9 cellular contexts compared by ENCODE assay signal in the genomic region with DNA sequence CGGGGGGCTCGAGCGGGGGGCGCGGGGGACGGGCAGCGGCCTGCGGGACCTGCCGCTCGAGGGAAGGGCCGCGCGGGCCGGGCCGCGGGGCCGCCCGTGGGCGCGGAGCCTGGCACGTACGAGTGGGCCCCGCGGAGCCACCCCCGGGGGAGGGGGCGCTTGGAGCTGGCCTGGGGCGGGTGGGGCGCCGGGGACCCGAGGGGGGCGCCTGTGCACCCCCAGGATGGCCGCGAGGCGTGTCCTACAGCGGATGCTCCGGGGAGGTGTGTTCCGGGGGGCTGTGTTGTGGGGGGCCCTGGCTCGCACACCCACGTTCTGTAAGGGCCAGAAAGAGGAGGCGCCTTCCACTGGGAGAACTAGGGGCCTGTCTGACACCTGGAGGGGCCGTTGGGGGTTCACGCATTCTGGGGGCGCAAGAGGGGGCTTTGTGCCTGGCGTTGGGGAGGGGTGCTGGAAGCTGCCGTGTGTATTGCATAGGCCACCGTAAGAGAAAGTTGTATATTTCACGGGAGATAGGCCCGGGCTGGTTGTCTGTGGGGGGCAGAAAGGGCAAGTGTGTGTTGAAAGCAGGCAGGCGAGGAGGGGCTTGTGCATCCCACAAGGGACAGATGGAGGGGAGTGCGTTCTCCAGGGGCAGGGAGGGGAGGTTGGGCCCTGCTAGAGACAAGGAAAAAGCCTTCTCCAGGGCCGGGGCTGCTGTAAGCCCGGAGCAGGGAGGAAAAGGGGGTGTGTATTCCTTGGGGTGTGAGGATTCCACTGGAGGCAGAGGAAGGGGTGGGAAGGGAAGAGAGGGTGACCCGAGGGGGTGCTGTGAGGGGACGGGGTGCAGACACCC. TPM values are rescaled to one million over a fixed set of nuclear protein-coding genes. Genes with fewer than 3 reads are reported as not detected.
A peak's percentile ranks its signal among the peaks of the same experiment; 100 is the strongest.
DNase-seq lines count a peak whose midpoint lies in the region; ATAC-seq and TF ChIP-seq lines count a peak whose summit lies in the region.
"Had no signal": no experiment of that assay in that cellular context is flagged by ENCODE, and none has a peak within 500 bp of the region (broad histone marks: within the 10 kb centered on the region; RNA-seq: fewer than 3 reads in every experiment).

No MANE protein-coding gene starts in this region.

- DNase-seq in heart left ventricle = peak in 1 of 5 donors; percentile 54
- no peak for DNase-seq in left cardiac atrium
- no peak for DNase-seq in breast epithelium (ENCODE audit: low spot score in 2 of 2)
- DNase-seq in OCI-M2 (lab: John Stamatoyannopoulos, UW; ENCODE audit: unreplicated experiment) = no peak

- intact Hi-C loops in heart left ventricle (cut with DNase I) (loop anchor here in 9 of 10 donors (5.0 to 10.0 kb wide), 5 partner anchors 49 to 69 kb away; partner anchors contain the start of genes STX1A (in 2 of the 9) and ABHD11 (in 1 of the 9)), left cardiac atrium (cut with DNase I) (loop anchor here in 1 of 2 donors (5.0 kb wide), 2 partner anchors 46 to 61 kb away; partner anchors contain the start of gene MLXIPL), breast epithelium (cut with DNase I; ENCODE audit: low total_unique reads) (no loop called here)

- H3K4me3 ChIP-seq in heart left ventricle (peak overlapping the region; percentile 34 to 97 (median 60)), breast epithelium (peak overlapping the region; percentile 44 to 97 (median 72)), mononuclear cell (ENCODE audit: low read length) (peak overlapping the region; percentile 18)

- no peak for TF ChIP-seq POLR2A in heart left ventricle (IDR thresholded peaks at IDR 0.05)
- TF ChIP-seq POLR2A in breast epithelium (IDR thresholded peaks at IDR 0.05) = no peak

- no peaks in the 10 kb centered on the region for H3K27me3 ChIP-seq in heart left ventricle
- no peaks in the 10 kb centered on the region for H3K27me3 ChIP-seq in breast epithelium
- peaks cover 30% of the 10 kb centered on the region for H3K27me3 ChIP-seq in mononuclear cell (ENCODE audit: insufficient read depth, low read length)

- H3K4me1 ChIP-seq in heart left ventricle (peaks cover 0 to 20% (median 8%) of the 10 kb centered on the region in 12 donors), breast epithelium (no peaks in the 10 kb centered on the region), mononuclear cell (ENCODE audit: insufficient read depth, low read length) (peaks cover 11% of the 10 kb centered on the region)

- H3K9me3 ChIP-seq in heart left ventricle = peaks cover 0 to 2% (median 0%) of the 10 kb centered on the region in 12 donors
- H3K9me3 ChIP-seq in breast epithelium = peaks cover 0 to 2% of the 10 kb centered on the region in 2 donors
- H3K9me3 ChIP-seq in mononuclear cell (ENCODE audit: low read depth, low read length) = no peaks in the 10 kb centered on the region

- H3K36me3 ChIP-seq in heart left ventricle (peaks cover 0 to 3% (median 0%) of the 10 kb centered on the region in 9 donors), breast epithelium (no peaks in the 10 kb centered on the region)

- TF ChIP-seq EP300 in Ishikawa (IDR thresholded peaks at IDR 0.05; ENCODE audit: borderline replicate concordance) = no peak

- no peak for ATAC-seq in heart left ventricle
- no peak for ATAC-seq in left cardiac atrium
- ATAC-seq in activated CD4-positive, CD25-positive, alpha-beta regulatory T cell treated with anti-CD3 and anti-CD28 coated beads, Interleukin-2, amount 50 U/mL, for 24 hours = no peak
- ATAC-seq in HG02610 (IDR thresholded peaks at IDR 0.05; ENCODE audit: unreplicated experiment) = no peak

- 2 to 3% (median 2%) methylated on average over 21 to 54 of the region's 54 CpGs for WGBS in heart left ventricle, 4 donors

- TF ChIP-seq RAD21 in Ishikawa (IDR thresholded peaks at IDR 0.05; ENCODE audit: low read depth) = no peak

- H3K27ac ChIP-seq in heart left ventricle (peak overlapping the region in 3 of 12 donors; percentile 3 to 41 (median 19)), breast epithelium (peak overlapping the region; percentile 35 to 40)

- TF ChIP-seq CTCF in heart left ventricle (IDR thresholded peaks at IDR 0.05) (no peak), breast epithelium (IDR thresholded peaks at IDR 0.05) (no peak)

TF ChIP-seq in Ishikawa, 13 proteins besides CTCF, POLR2A, EP300 and RAD21:
- TF ChIP-seq USF1 (IDR thresholded peaks at IDR 0.05) (no peak), ZBTB7A (IDR thresholded peaks at IDR 0.05; ENCODE audit: low read depth) (peak; percentile 66; the same call in 1 of the 2 replicates)

RNA-seq across cellular contexts. Expression of gene VPS37D, which starts 0.7 kb away (rescaled TPM):
- 1 to 10 TPM; 1.9 to 2.9 (median 2.7) TPM for total RNA-seq in heart left ventricle
- 1 to 10 TPM; 1.1 to 2.2 TPM for polyA plus RNA-seq in heart left ventricle
- 1 to 10 TPM; 1.4 to 2.5 TPM for total RNA-seq in left cardiac atrium
- total RNA-seq in breast epithelium = 1 to 10 TPM; 3.5 to 5.9 (median 3.8) TPM
- 0.63 TPM for total RNA-seq in mononuclear cell

RNA-seq across cellular contexts. Expression of gene DNAJC30, which starts 14.9 kb away (rescaled TPM):
- total RNA-seq in heart left ventricle = 10 to 100 TPM in 6 of 9 donors, 1 to 10 TPM in 3; 6.8 to 21.1 (median 15.6) TPM
- 10 to 100 TPM in 1 of 2 donors, 1 to 10 TPM in 1; 7.2 to 14.0 TPM for polyA plus RNA-seq in heart left ventricle
- total RNA-seq in left cardiac atrium = 10 to 100 TPM; 13.6 to 14.3 TPM
- total RNA-seq in breast epithelium = 1 to 10 TPM; 2.9 to 6.9 (median 4.6) TPM
- total RNA-seq in mononuclear cell = 1.9 TPM

RNA-seq across cellular contexts. Expression of gene BUD23, which starts 15.1 kb away (rescaled TPM):
- 10 to 100 TPM; 57.4 to 94.1 (median 68.6) TPM for total RNA-seq in heart left ventricle
- polyA plus RNA-seq in heart left ventricle = 100 to 1,000 TPM; 106 to 150 TPM
- 10 to 100 TPM; 70.3 to 72.5 TPM for total RNA-seq in left cardiac atrium
- 10 to 100 TPM; 39.5 to 49.8 (median 41.0) TPM for total RNA-seq in breast epithelium
- 31.7 TPM for total RNA-seq in mononuclear cell

RNA-seq across cellular contexts. Expression of gene MLXIPL, which starts 44.0 kb away (rescaled TPM):
- total RNA-seq in heart left ventricle (10 to 100 TPM in 1 of 9 donors, 1 to 10 TPM in 6, under 1 TPM in 2; 0.42 to 10.1 (median 1.8) TPM), left cardiac atrium (10 to 100 TPM; 14.0 to 29.1 TPM), breast epithelium (100 to 1,000 TPM in 1 of 3 donors, 10 to 100 TPM in 2; 10.4 to 109 (median 21.3) TPM), mononuclear cell (0.42 TPM)
- 1 to 10 TPM; 2.0 to 5.4 TPM for polyA plus RNA-seq in heart left ventricle
- total RNA-seq: glomerular endothelial cell had no signal

RNA-seq across cellular contexts. Expression of gene STX1A, which starts 51.1 kb away (rescaled TPM):
- 1 to 10 TPM; 1.1 to 3.6 (median 1.6) TPM for total RNA-seq in heart left ventricle
- 1 to 10 TPM; 1.8 to 2.4 TPM for polyA plus RNA-seq in heart left ventricle
- total RNA-seq in left cardiac atrium = 1 to 10 TPM; 2.0 to 2.6 TPM
- 1 to 10 TPM; 5.9 to 9.5 (median 8.5) TPM for total RNA-seq in breast epithelium
- 18.6 TPM for total RNA-seq in mononuclear cell

Comparison
In these comparisons a context has a peak if more than half of its experiments do, and no peak if none do; other contexts are left out.
1. H3K4me3 ChIP-seq: peak in every context shown above with its lines; median percentile 72 in breast epithelium; 60 in heart left ventricle; 18 in mononuclear cell.